8 cellular contexts compared by ENCODE assay signal in the genomic region with DNA sequence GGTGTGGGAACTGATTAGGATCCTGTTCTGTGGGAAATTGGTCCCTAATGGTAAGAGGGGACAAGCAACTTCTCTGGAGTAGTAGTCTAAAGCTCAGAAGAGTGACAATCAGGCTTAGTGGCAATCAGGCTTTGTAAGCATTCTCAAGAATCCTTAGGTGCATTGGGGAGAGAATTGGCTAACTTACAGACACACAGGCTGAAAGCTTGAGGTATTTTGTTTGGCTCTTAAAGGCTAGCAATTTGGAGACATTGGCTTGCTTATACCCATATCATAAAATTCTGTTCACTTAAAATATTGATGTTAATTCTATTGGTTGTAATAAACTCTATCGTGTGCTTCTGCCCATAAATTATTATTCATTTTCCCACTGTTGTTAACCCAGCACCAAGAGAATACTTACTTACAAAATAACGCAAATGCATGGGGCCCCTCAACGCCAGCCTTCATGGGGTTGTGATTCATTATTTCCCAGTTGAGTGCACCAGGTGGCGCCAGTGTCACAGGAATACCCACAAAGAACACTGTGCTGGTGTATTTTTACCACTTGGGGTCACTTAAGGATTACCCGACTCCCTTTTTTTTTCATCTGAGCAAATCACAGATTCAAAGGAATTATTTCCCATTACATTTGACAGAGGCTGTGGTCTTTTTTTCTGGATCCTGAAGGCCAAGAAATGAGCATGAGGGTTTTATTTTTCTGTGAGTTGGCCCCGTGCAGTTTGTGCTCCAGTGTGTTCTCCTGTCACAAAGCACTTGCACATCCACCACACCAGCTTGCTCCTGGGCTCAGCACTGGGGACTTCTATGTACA. TPM values are rescaled to one million over a fixed set of nuclear protein-coding genes. Genes with fewer than 3 reads are reported as not detected.
DNase-seq lines count a peak whose midpoint lies in the region; ATAC-seq, FAIRE-seq and TF ChIP-seq lines count a peak whose summit lies in the region.

No MANE protein-coding gene starts in this region.

- no TSS peak for BruUV-seq in HepG2 (replicated peaks; lab: Mats Ljungman, UMichigan)

- TF ChIP-seq CTCF in WI38 (IDR thresholded peaks at IDR 0.05; ENCODE audit: low read depth, low read length) = peak; percentile 73
- TF ChIP-seq CTCF in chondrocyte (IDR thresholded peaks at IDR 0.05) = peak; percentile 100
- TF ChIP-seq CTCF in HepG2 (CRISPR knock-in tag; IDR thresholded peaks at IDR 0.05) = peak; percentile 91

- H3K27ac ChIP-seq in HepG2 (ENCODE audit: extremely low read length, insufficient read depth, low read length) = peak overlapping the region; percentile 2

- WGBS in HepG2 (ENCODE audit: low lambda C conversion rate) = 33% methylated on average over 6 of the region's 6 CpGs

- in situ Hi-C loops in HepG2 (cut with HindIII; ENCODE audit: extremely low pct_ligation_motif_present, low pct_unique_long_range_greater_than_20kb) = loop anchor here (10.0 to 25.0 kb wide), 2 partner anchors 100 to 868 kb away; no protein-coding TSS in a partner anchor

- DNase-seq in GM12891 (ENCODE audit: insufficient read length, low spot score) (peak; percentile 30), NCI-H1105 (lab: John Stamatoyannopoulos, UW) (peak; percentile 24), chondrocyte (ENCODE audit: low spot score) (no peak), HepG2 (ENCODE audit: low spot score) (peak; percentile 71)
- DNase-seq in stimulated activated CD4-positive, alpha-beta T cell treated with anti-CD3 and anti-CD28 coated beads, TNF-alpha, amount 100 ng/mL, for 24 hours (ENCODE audit: low read depth in 3 of 3) = peak; percentile 12 to 45 (median 24)

- no peaks in the 10 kb centered on the region for H4K20me1 ChIP-seq in HepG2 (ENCODE audit: insufficient read depth, low read length)

- peak; percentile 56 for FAIRE-seq in A204.1 (lab: Jason Lieb, UNC)
- peak; percentile 77 for FAIRE-seq in GM12891 (lab: Jason Lieb, UNC)
- FAIRE-seq in HepG2 (lab: Jason Lieb, UNC) = peak; percentile 61

- peak; percentile 91 for ATAC-seq in HG02678 (IDR thresholded peaks at IDR 0.05; ENCODE audit: unreplicated experiment)
- ATAC-seq in HepG2 = peak; percentile 84

- H3K27me3 Mint-ChIP-seq in chondrocyte (ENCODE audit: low read depth) = peaks cover 2% of the 10 kb centered on the region

- H2AFZ ChIP-seq in HepG2 (ENCODE audit: low read length) = no peak overlapping the region

- peaks cover 14% of the 10 kb centered on the region for H3K9me3 ChIP-seq in HepG2 (ENCODE audit: low read length)

- no peak overlapping the region for H3K4me2 ChIP-seq in HepG2 (ENCODE audit: low read depth, low read length)

- H3K36me3 ChIP-seq in HepG2 (replicated peaks in 1 of 2; ENCODE audit: control insufficient read depth in 1 of 2, insufficient read depth in 2 of 2, low read length in 2 of 2) = peaks cover 5 to 27% of the 10 kb centered on the region in 2 experiments

- POLR2A ChIA-PET in HepG2 (lab: Yijun Ruan, JAX) = no interaction called here

- H3K27me3 ChIP-seq in HepG2 (ENCODE audit: control insufficient read depth in 1 of 2, insufficient read depth in 2 of 2, low read length in 2 of 2) = no peaks in the 10 kb centered on the region

- H3K4me1 ChIP-seq in HepG2 (ENCODE audit: insufficient read depth, low read length) = peaks cover 37% of the 10 kb centered on the region

- H3K9me3 Mint-ChIP-seq in chondrocyte (ENCODE audit: low read depth) = peaks cover 13% of the 10 kb centered on the region

- no peak for TF ChIP-seq POLR2A in GM12891 (IDR thresholded peaks at IDR 0.05; ENCODE audit: low read depth, low read length)
- no peak for TF ChIP-seq POLR2A in HepG2 (IDR thresholded peaks at IDR 0.05; ENCODE audit: insufficient read depth in 1 of 2, low read depth in 2 of 2, low read length in 2 of 2)

- no peak overlapping the region for H3K4me3 Mint-ChIP-seq in chondrocyte (ENCODE audit: unreplicated experiment)

- H3K4me1 Mint-ChIP-seq in chondrocyte (ENCODE audit: low read depth) = peaks cover 67% of the 10 kb centered on the region

- no peaks in the 10 kb centered on the region for H3K79me2 ChIP-seq in HepG2 (ENCODE audit: insufficient read depth, low read length)

- TF ChIP-seq EP300 in HepG2 (IDR thresholded peaks at IDR 0.05; ENCODE audit: low read depth in 2 of 2, low read length in 2 of 2) (no peak), HepG2 (CRISPR knock-in tag; IDR thresholded peaks at IDR 0.05; ENCODE audit: borderline replicate concordance) (no peak)

- CTCF ChIA-PET in HepG2 (lab: Yijun Ruan, JAX; ENCODE audit: low intra/inter-chr PET ratio, low total read pairs) = interaction anchor here (0.7 to 2.5 kb wide), 8 partner anchors 111 to 972 kb away, joined by 3 to 34 read pairs (median 3); no protein-coding TSS in a partner anchor

- intact Hi-C loops in HepG2 (cut with micrococcal nuclease; ENCODE audit: unreplicated experiment) = loop anchor here (1.0 to 5.0 kb wide), 5 partner anchors 111 to 972 kb away; no protein-coding TSS in a partner anchor

- H3K27ac Mint-ChIP-seq in chondrocyte (ENCODE audit: unreplicated experiment) = peak overlapping the region; percentile 60

- TF ChIP-seq RAD21 in HepG2 (CRISPR knock-in tag; IDR thresholded peaks at IDR 0.05) = peak; percentile 94

- peaks cover 22% of the 10 kb centered on the region for H3K36me3 Mint-ChIP-seq in chondrocyte (ENCODE audit: low read depth)

- H3K4me3 ChIP-seq in WI38 (ENCODE audit: low read depth, low read length) (no peak overlapping the region), HepG2 (replicated peaks in 1 of 3; ENCODE audit: insufficient read depth in 1 of 3, low read depth in 2 of 3, low read length in 3 of 3) (no peak overlapping the region)

- H3K9ac ChIP-seq in HepG2 (ENCODE audit: insufficient read depth, low read depth, low read length) = no peak overlapping the region

TF ChIP-seq in GM12891, 5 proteins besides CTCF, POLR2A, EP300 and RAD21:
- TF ChIP-seq SPI1 (IDR thresholded peaks at IDR 0.05; ENCODE audit: low read depth, low read length) (no peak), TAF1 (IDR thresholded peaks at IDR 0.05; ENCODE audit: low read depth, low read length) (no peak), POLR2AphosphoS5 (IDR thresholded peaks at IDR 0.05; ENCODE audit: low read depth, low read length) (no peak), PAX5 (IDR thresholded peaks at IDR 0.05; ENCODE audit: insufficient read depth, low read length, severe bottlenecking) (no peak), POU2F2 (IDR thresholded peaks at IDR 0.05; ENCODE audit: low read depth, low read length) (peak; percentile 63; the same call in 1 of the 2 replicates)

RNA-seq across cellular contexts. Expression of gene DDX1, which starts 45.5 kb away (rescaled TPM):
- 60.9 TPM for polyA plus RNA-seq in GM12891 (2012; ENCODE audit: low read depth, missing spikeins)
- total RNA-seq in chondrocyte = 82.2 to 103 TPM (median 89.9 TPM) in 3 replicates
- total RNA-seq in HepG2 (2016; rRNA removed; fragmentation: Illumina TruSeq; extraction: Trizol) = 130 and 254 TPM in 2 replicates
- 20.7 and 26.0 TPM in 2 replicates for total RNA-seq in HepG2 (2016; cell fraction: cytosol; rRNA removed; fragmentation: Illumina TruSeq; extraction: Trizol; ENCODE audit: low read depth)
- total RNA-seq in HepG2 (2016; cell fraction: insoluble cytoplasmic fraction; rRNA removed; fragmentation: Illumina TruSeq; extraction: Trizol) = 128 and 254 TPM in 2 replicates
- 42.3 and 49.4 TPM in 2 replicates for total RNA-seq in HepG2 (2016; cell fraction: membrane; rRNA removed; fragmentation: Illumina TruSeq; extraction: Trizol)
- total RNA-seq in HepG2 (2016; cell fraction: nucleus; rRNA removed; fragmentation: Illumina TruSeq; extraction: Trizol) = 114 and 115 TPM in 2 replicates
- polyA plus RNA-seq in HepG2 (2011; rRNA removed) = 60.9 and 81.6 TPM in 2 replicates
- 36.8 and 56.4 TPM in 2 replicates for polyA plus RNA-seq in HepG2 (2011; cell fraction: cytosol; rRNA removed)
- 33.2 and 43.2 TPM in 2 replicates for polyA plus RNA-seq in HepG2 (2011; cell fraction: nucleus; rRNA removed)
- 87.2 and 121 TPM in 2 replicates for polyA plus RNA-seq in HepG2 (2012)
- 17.5 and 20.7 TPM in 2 replicates for polyA plus RNA-seq in HepG2 (2016; cell fraction: cytosol; fragmentation: Illumina TruSeq; extraction: Trizol; ENCODE audit: low read depth)
- polyA plus RNA-seq in HepG2 (2016; cell fraction: insoluble cytoplasmic fraction; fragmentation: Illumina TruSeq; extraction: Trizol; ENCODE audit: low read depth) = 266 and 281 TPM in 2 replicates
- 28.6 and 36.5 TPM in 2 replicates for polyA plus RNA-seq in HepG2 (2016; cell fraction: membrane; fragmentation: Illumina TruSeq; extraction: Trizol; ENCODE audit: low read depth)
- polyA plus RNA-seq in HepG2 (2016; cell fraction: nucleus; fragmentation: Illumina TruSeq; extraction: Trizol; ENCODE audit: insufficient read depth, low read depth) = 120 and 122 TPM in 2 replicates
- 15.7 and 27.0 TPM in 2 replicates for polyA minus RNA-seq in HepG2 (2011; rRNA and poly(A)+ RNA removed; ENCODE audit: low replicate concordance)
- polyA minus RNA-seq in HepG2 (2011; cell fraction: cytosol; rRNA and poly(A)+ RNA removed) = 54.9 and 60.7 TPM in 2 replicates
- 109 and 119 TPM in 2 replicates for polyA minus RNA-seq in HepG2 (2011; cell fraction: nucleus; rRNA and poly(A)+ RNA removed)
